27 cellular contexts compared by ENCODE assay signal in the genomic region with DNA sequence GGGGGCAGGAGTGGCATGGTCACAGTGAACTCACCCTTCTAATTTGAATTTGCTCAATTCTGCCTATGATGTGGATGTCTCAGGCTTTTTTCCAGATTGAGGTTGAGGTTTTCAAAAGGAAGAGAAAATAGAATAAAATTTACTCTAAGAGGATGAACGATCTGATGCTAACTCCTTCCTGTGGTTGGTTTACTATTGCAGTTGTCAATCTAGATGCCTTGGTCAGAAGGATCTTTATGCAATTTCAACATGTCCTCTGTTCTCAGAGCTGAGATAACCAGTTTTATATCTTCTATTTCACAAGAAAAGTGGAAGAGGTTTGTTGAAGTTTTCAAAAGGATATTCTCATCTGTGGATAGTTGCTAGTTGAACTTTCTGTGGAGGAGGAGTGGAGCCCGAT.
"Had no signal": no experiment of that assay in that cellular context is flagged by ENCODE, and none has a peak within 500 bp of the region (broad histone marks: within the 10 kb centered on the region; RNA-seq: fewer than 3 reads in every experiment).

No MANE protein-coding gene starts in this region.

- H3K27me3 ChIP-seq: stomach, suprapubic skin, testis, thyroid gland, tibial artery, tibial nerve, transverse colon, upper lobe of left lung, upper lobe of right lung, uterus, vagina had no signal

- H3K36me3 ChIP-seq: stomach, suprapubic skin, thoracic aorta, thyroid gland, tibial artery, tibial nerve, transverse colon, upper lobe of left lung, upper lobe of right lung, uterus, vagina had no signal

- H3K4me1 Mint-ChIP-seq: stimulated activated effector memory CD8-positive, alpha-beta T cell treated with anti-CD3 and anti-CD28 coated beads, Interleukin-12 subunit alpha, Interleukin-12 subunit beta, amount 100 ng/mL, for 72 hours; stimulated activated memory B cell treated with anti-CD40 and anti-IgM and Interleukin-4, amounts not matched to agents 10 μg/mL and 1 μg/mL and 100 μg/mL, for 72 hours; stimulated activated naive B cell treated with anti-CD40 and anti-IgM and Interleukin-4, amounts not matched to agents 10 μg/mL and 1 μg/mL and 100 μg/mL, for 72 hours; stimulated activated naive CD8-positive, alpha-beta T cell treated with anti-CD3 and anti-CD28 coated beads, Interleukin-15, amount 100 ng/mL, for 72 hours had no signal

- H3K36me3 Mint-ChIP-seq: stimulated activated effector memory CD8-positive, alpha-beta T cell treated with anti-CD3 and anti-CD28 coated beads, Interleukin-12 subunit alpha, Interleukin-12 subunit beta, amount 100 ng/mL, for 72 hours; type B pancreatic cell had no signal

- H3K27me3 Mint-ChIP-seq: stimulated activated memory B cell treated with anti-CD40 and anti-IgM and Interleukin-4, amounts not matched to agents 10 μg/mL and 1 μg/mL and 100 μg/mL, for 72 hours; stimulated activated naive B cell treated with anti-CD40 and anti-IgM and Interleukin-4, amounts not matched to agents 10 μg/mL and 1 μg/mL and 100 μg/mL, for 72 hours; stimulated activated naive CD8-positive, alpha-beta T cell treated with anti-CD3 and anti-CD28 coated beads, Interleukin-15, Interleukin-2, amounts not matched to agents 100 ng/mL and 50 ng/mL, for 24 hours had no signal

- H3K4me3 ChIP-seq: stomach, suprapubic skin, testis, thoracic aorta, thyroid gland, tibial artery, tibial nerve, transverse colon, upper lobe of left lung, upper lobe of right lung, uterus, vagina had no signal

- DNase-seq: stimulated activated CD4-positive, alpha-beta T cell treated with anti-CD3 and anti-CD28 coated beads, Interleukin-2, amount 100 ng/mL, for 48 hours; stimulated activated CD4-positive, alpha-beta T cell treated with anti-CD3 and anti-CD28 coated beads, Interleukin-4, amount 100 ng/mL, for 24 hours; stimulated activated CD4-positive, alpha-beta T cell treated with anti-CD3 and anti-CD28 coated beads, Interleukin-4, amount 100 ng/mL, for 4 hours; stimulated activated CD8-positive, alpha-beta memory T cell treated with anti-CD3 and anti-CD28 coated beads, Interleukin-4, amount 100 ng/mL, for 48 hours; stimulated activated naive B cell treated with anti-CD40 and anti-IgM and Interleukin-4, amounts not matched to agents 10 μg/mL and 1 μg/mL and 100 μg/mL, for 72 hours; stimulated activated naive CD4-positive, alpha-beta T cell; stimulated activated naive CD4-positive, alpha-beta T cell treated with Interleukin-2 at 50 U/mL for 16 hours; stimulated activated naive CD8-positive, alpha-beta T cell treated with anti-CD3 and anti-CD28 coated beads, Interleukin-15, amount 100 ng/mL, for 72 hours; stimulated activated naive CD8-positive, alpha-beta T cell treated with anti-CD3 and anti-CD28 coated beads, Interleukin-15, Interleukin-2, amounts not matched to agents 100 U/mL and 50 U/mL, for 24 hours; stomach; substantia nigra; testis; thyroid gland; tibial artery; transverse colon; trophoblast cell; upper lobe of left lung; upper lobe of right lung; uterus had no signal

- H3K27ac Mint-ChIP-seq: stimulated activated effector memory CD8-positive, alpha-beta T cell treated with anti-CD3 and anti-CD28 coated beads, Interleukin-12 subunit alpha, Interleukin-12 subunit beta, amount 100 ng/mL, for 72 hours; stimulated activated memory B cell treated with anti-CD40 and anti-IgM and Interleukin-4, amounts not matched to agents 10 μg/mL and 1 μg/mL and 100 μg/mL, for 72 hours; stimulated activated naive B cell treated with anti-CD40 and anti-IgM and Interleukin-4, amounts not matched to agents 10 μg/mL and 1 μg/mL and 100 μg/mL, for 72 hours; stimulated activated naive CD8-positive, alpha-beta T cell treated with anti-CD3 and anti-CD28 coated beads, Interleukin-15, amount 100 ng/mL, for 72 hours; stimulated activated naive CD8-positive, alpha-beta T cell treated with anti-CD3 and anti-CD28 coated beads, Interleukin-15, Interleukin-2, amounts not matched to agents 100 ng/mL and 50 ng/mL, for 24 hours; type B pancreatic cell had no signal

- H3K27ac ChIP-seq: stomach, suprapubic skin, testis, thoracic aorta, thyroid gland, tibial artery, tibial nerve, transverse colon, upper lobe of left lung, upper lobe of right lung, uterus, vagina had no signal

- H3K4me1 ChIP-seq: stomach, suprapubic skin, testis, thyroid gland, tibial artery, tibial nerve, transverse colon, upper lobe of left lung, upper lobe of right lung, uterus, vagina had no signal

- H3K9me3 ChIP-seq: testis, thyroid gland had no signal

- H3K4me3 Mint-ChIP-seq: stimulated activated effector memory CD8-positive, alpha-beta T cell treated with anti-CD3 and anti-CD28 coated beads, Interleukin-12 subunit alpha, Interleukin-12 subunit beta, amount 100 ng/mL, for 72 hours; stimulated activated memory B cell treated with anti-CD40 and anti-IgM and Interleukin-4, amounts not matched to agents 10 μg/mL and 1 μg/mL and 100 μg/mL, for 72 hours; stimulated activated naive B cell treated with anti-CD40 and anti-IgM and Interleukin-4, amounts not matched to agents 10 μg/mL and 1 μg/mL and 100 μg/mL, for 72 hours; stimulated activated naive CD8-positive, alpha-beta T cell treated with anti-CD3 and anti-CD28 coated beads, Interleukin-15, amount 100 ng/mL, for 72 hours; stimulated activated naive CD8-positive, alpha-beta T cell treated with anti-CD3 and anti-CD28 coated beads, Interleukin-15, Interleukin-2, amounts not matched to agents 100 ng/mL and 50 ng/mL, for 24 hours; type B pancreatic cell had no signal

- ATAC-seq: stimulated activated effector memory CD8-positive, alpha-beta T cell treated with anti-CD3 and anti-CD28 coated beads, Interleukin-12 subunit alpha, Interleukin-12 subunit beta, amount 100 ng/mL, for 72 hours; stimulated activated memory B cell treated with anti-CD40 and anti-IgM and Interleukin-4, amounts not matched to agents 10 μg/mL and 1 μg/mL and 100 μg/mL, for 72 hours; stimulated activated naive B cell treated with anti-CD40 and anti-IgM and Interleukin-4, amounts not matched to agents 10 μg/mL and 1 μg/mL and 100 μg/mL, for 72 hours; stimulated activated naive CD8-positive, alpha-beta T cell treated with anti-CD3 and anti-CD28 coated beads, Interleukin-15, amount 100 ng/mL, for 72 hours; stimulated activated naive CD8-positive, alpha-beta T cell treated with anti-CD3 and anti-CD28 coated beads, Interleukin-15, Interleukin-2, amounts not matched to agents 100 U/mL and 50 U/mL, for 24 hours; upper lobe of right lung had no signal
